8 cellular contexts compared by ENCODE assay signal in genomic region chrX:47129879-47130358, GRCh38. TPM values are rescaled to one million over a fixed set of nuclear protein-coding genes. Genes with fewer than 3 reads are reported as not detected.
DNase-seq lines count a peak whose midpoint lies in the region; ATAC-seq and TF ChIP-seq lines count a peak whose summit lies in the region.

No MANE protein-coding gene starts in this region.

- TF ChIP-seq CTCF in WI38 (IDR thresholded peaks at IDR 0.05; ENCODE audit: low read depth, low read length) (no peak), spleen (IDR thresholded peaks at IDR 0.05 in 8 of 11, conservative IDR thresholded peaks at IDR 0.05 in 3 of 11) (no peak)

- H3K36me3 ChIP-seq in spleen: no peaks in the 10 kb centered on the region

- 18% methylated on average over 11 of the region's 11 CpGs for WGBS in right cardiac atrium
- 27 to 45% (median 31%) methylated on average over 11 of the region's 11 CpGs for WGBS in spleen, 5 donors

- peak; percentile 41 for DNase-seq in DMS53 (lab: John Stamatoyannopoulos, UW)
- no peak for DNase-seq in DMS53 treated with DMSO at 0.1 percent for 48 hours (lab: John Stamatoyannopoulos, UW; ENCODE audit: unreplicated experiment)
- no peak for DNase-seq in right cardiac atrium
- DNase-seq in spleen: no peak
- no peak for DNase-seq in EL

- H3K9me3 ChIP-seq in right cardiac atrium (ENCODE audit: control insufficient read depth, low read length) (no peaks in the 10 kb centered on the region), spleen (no peaks in the 10 kb centered on the region)

- ATAC-seq in right cardiac atrium (no peak), HG03097 (IDR thresholded peaks at IDR 0.05; ENCODE audit: low FRiP score, unreplicated experiment) (no peak), HG03354 (IDR thresholded peaks at IDR 0.05; ENCODE audit: poor library complexity, severe bottlenecking, unreplicated experiment) (no peak)

- intact Hi-C loops in right cardiac atrium (cut with DNase I): no loop called here
- intact Hi-C loops in spleen (cut with DNase I; ENCODE audit: low total_unique reads): no loop called here

- H3K4me1 ChIP-seq in right cardiac atrium (ENCODE audit: control insufficient read depth, insufficient read depth, low read length): no peaks in the 10 kb centered on the region
- H3K4me1 ChIP-seq in spleen: peaks cover 0 to 12% (median 7%) of the 10 kb centered on the region in 6 donors

- H3K27ac ChIP-seq in right cardiac atrium (ENCODE audit: low read length): no peak overlapping the region
- peak overlapping the region in 7 of 8 donors; percentile 60 to 90 (median 83) for H3K27ac ChIP-seq in spleen

- H3K27me3 ChIP-seq in right cardiac atrium (ENCODE audit: control insufficient read depth, insufficient read depth) (no peaks in the 10 kb centered on the region), spleen (replicated peaks in 1 of 7) (no peaks in the 10 kb centered on the region)

- peak overlapping the region; percentile 71 for H3K4me3 ChIP-seq in WI38 (ENCODE audit: low read depth, low read length)
- peak overlapping the region; percentile 92 for H3K4me3 ChIP-seq in right cardiac atrium (ENCODE audit: low read length)
- peak overlapping the region; percentile 37 to 77 (median 44) for H3K4me3 ChIP-seq in spleen

- TF ChIP-seq POLR2A in spleen (IDR thresholded peaks at IDR 0.05): no peak

RNA-seq across cellular contexts. Expression of gene NDUFB11, which starts 14.6 kb away (rescaled TPM):
- total RNA-seq in right cardiac atrium (100 to 1,000 TPM; 127 to 152 (median 139) TPM), spleen (10 to 100 TPM; 42.7 to 68.1 (median 51.8) TPM)
- polyA plus RNA-seq in right cardiac atrium (235 TPM), spleen (10 to 100 TPM; 52.6 to 88.7 (median 77.5) TPM)

RNA-seq across cellular contexts. Expression of gene RBM10, which starts 15.1 kb away (rescaled TPM):
- total RNA-seq in right cardiac atrium (10 to 100 TPM; 25.5 to 33.8 (median 28.2) TPM), spleen (10 to 100 TPM; 24.5 to 38.4 (median 30.9) TPM)
- polyA plus RNA-seq in right cardiac atrium (22.6 TPM), spleen (10 to 100 TPM; 21.6 to 34.7 (median 27.7) TPM)

RNA-seq across cellular contexts. Expression of gene RGN, which starts 51.7 kb away (rescaled TPM):
- 10 to 100 TPM; 17.0 to 25.1 (median 23.2) TPM for total RNA-seq in right cardiac atrium
- 13.4 TPM for polyA plus RNA-seq in right cardiac atrium
- total RNA-seq in spleen: 1 to 10 TPM; 2.2 to 6.6 (median 5.8) TPM
- polyA plus RNA-seq in spleen: 1 to 10 TPM; 1.3 to 5.8 (median 2.8) TPM
